In genomic region chr19:23718802-23719201, GRCh38 we compare ENCODE assay signal across 18 cellular contexts. TPM values are rescaled to one million over a fixed set of nuclear protein-coding genes. Genes with fewer than 3 reads are reported as not detected.
DNase-seq lines count a peak whose midpoint lies in the region; ATAC-seq and TF ChIP-seq lines count a peak whose summit lies in the region.
"Had no signal": no experiment of that assay in that cellular context is flagged by ENCODE, and none has a peak within 500 bp of the region (broad histone marks: within the 10 kb centered on the region; RNA-seq: fewer than 3 reads in every experiment).

No MANE protein-coding gene starts in this region.

- H3K36me3 ChIP-seq in mesendoderm (ENCODE audit: control insufficient read depth, insufficient read depth, low read length) = no peaks in the 10 kb centered on the region
- H3K36me3 ChIP-seq: BLaER1 had no signal

- WGBS in mesendoderm (ENCODE audit: extremely low coverage, insufficient coverage, low lambda C conversion rate) = no CpG with 5 or more reads among the region's 12 CpGs

- H3K27me3 Mint-ChIP-seq in stimulated activated naive CD8-positive, alpha-beta T cell treated with anti-CD3 and anti-CD28 coated beads, Interleukin-15, amount 100 ng/mL, for 72 hours = peaks cover 14% of the 10 kb centered on the region
- H3K27me3 Mint-ChIP-seq in WTC11 (ENCODE audit: low read depth) = no peaks in the 10 kb centered on the region
- peaks cover 2% of the 10 kb centered on the region for H3K27me3 Mint-ChIP-seq in activated T-helper 1 cell treated with anti-CD3 and anti-CD28 coated beads, Interleukin-12 subunit alpha, Interleukin-12 subunit beta, Interleukin-2, Interleukin-4 antibody, amounts not matched to agents 30 ng/mL and 10 ng/mL and 1 ng/mL, durations not matched to agents 14 hours and 24 hours and 36 hours (ENCODE audit: insufficient read depth)

- H3K27me3 ChIP-seq in mesendoderm (ENCODE audit: insufficient read depth, low read length, poor library complexity) = no peaks in the 10 kb centered on the region
- H3K27me3 ChIP-seq: BLaER1 had no signal

- H3K27ac ChIP-seq in mesendoderm (ENCODE audit: low read depth, low read length) = peak overlapping the region; percentile 17
- H3K27ac ChIP-seq: 22Rv1, BLaER1, GM23248 had no signal

- H4K5ac ChIP-seq in mesendoderm (ENCODE audit: low read length) = no peak overlapping the region

- H3K4me3 Mint-ChIP-seq in stimulated activated naive CD8-positive, alpha-beta T cell treated with anti-CD3 and anti-CD28 coated beads, Interleukin-15, amount 100 ng/mL, for 72 hours = peak overlapping the region; percentile 5 to 9
- H3K4me3 Mint-ChIP-seq in WTC11 = peak overlapping the region; percentile 77
- H3K4me3 Mint-ChIP-seq in activated T-helper 1 cell treated with anti-CD3 and anti-CD28 coated beads, Interleukin-12 subunit alpha, Interleukin-12 subunit beta, Interleukin-2, Interleukin-4 antibody, amounts not matched to agents 30 ng/mL and 10 ng/mL and 1 ng/mL, durations not matched to agents 14 hours and 24 hours and 36 hours = no peak overlapping the region

- POLR2A ChIA-PET in WTC11 (lab: Charles Lee) = interaction anchor here (0.5 kb wide), 1 partner anchor 148 kb away, joined by 9 read pairs; no protein-coding TSS in a partner anchor

- no peak overlapping the region for H3K18ac ChIP-seq in mesendoderm (ENCODE audit: low read length)

- no peak overlapping the region for H3K56ac ChIP-seq in mesendoderm (ENCODE audit: low read length)

- CTCF ChIA-PET in WTC11 (lab: Charles Lee) = no interaction called here

- peak overlapping the region; percentile 73 for H2BK120ac ChIP-seq in mesendoderm (ENCODE audit: low read depth, low read length)

- H2BK15ac ChIP-seq in mesendoderm (replicated peaks; ENCODE audit: low read depth) = no peak overlapping the region

- H2AK5ac ChIP-seq in mesendoderm (ENCODE audit: low read length) = no peak overlapping the region

- no peak overlapping the region for H3K23ac ChIP-seq in mesendoderm (ENCODE audit: low read length)

- H3K27ac Mint-ChIP-seq in stimulated activated naive CD8-positive, alpha-beta T cell treated with anti-CD3 and anti-CD28 coated beads, Interleukin-15, amount 100 ng/mL, for 72 hours = no peak overlapping the region
- H3K27ac Mint-ChIP-seq in WTC11 = peak overlapping the region; percentile 99
- H3K27ac Mint-ChIP-seq in activated T-helper 1 cell treated with anti-CD3 and anti-CD28 coated beads, Interleukin-12 subunit alpha, Interleukin-12 subunit beta, Interleukin-2, Interleukin-4 antibody, amounts not matched to agents 30 ng/mL and 10 ng/mL and 1 ng/mL, durations not matched to agents 14 hours and 24 hours and 36 hours = no peak overlapping the region

- H3K4me2 ChIP-seq in mesendoderm (ENCODE audit: low read length) = no peak overlapping the region
- H3K4me2 ChIP-seq: BLaER1 had no signal

- no peak overlapping the region for H3K9ac ChIP-seq in mesendoderm (ENCODE audit: low read length)
- H3K9ac ChIP-seq: BLaER1, GM23248 had no signal

- no peak overlapping the region for H3K4ac ChIP-seq in mesendoderm (ENCODE audit: low read depth, low read length)

- H3K4me1 Mint-ChIP-seq in stimulated activated naive CD8-positive, alpha-beta T cell treated with anti-CD3 and anti-CD28 coated beads, Interleukin-15, amount 100 ng/mL, for 72 hours = peaks cover 6% of the 10 kb centered on the region
- peaks cover 37% of the 10 kb centered on the region for H3K4me1 Mint-ChIP-seq in WTC11
- H3K4me1 Mint-ChIP-seq in activated T-helper 1 cell treated with anti-CD3 and anti-CD28 coated beads, Interleukin-12 subunit alpha, Interleukin-12 subunit beta, Interleukin-2, Interleukin-4 antibody, amounts not matched to agents 30 ng/mL and 10 ng/mL and 1 ng/mL, durations not matched to agents 14 hours and 24 hours and 36 hours (ENCODE audit: low read depth) = no peaks in the 10 kb centered on the region

- no peaks in the 10 kb centered on the region for H3K4me1 ChIP-seq in mesendoderm (ENCODE audit: control insufficient read depth, low read depth, low read length)
- H3K4me1 ChIP-seq: BLaER1 had no signal

- no peak overlapping the region for H4K8ac ChIP-seq in mesendoderm (ENCODE audit: low read depth, low read length)

- no peaks in the 10 kb centered on the region for H3K79me2 ChIP-seq in mesendoderm (ENCODE audit: control insufficient read depth, insufficient read depth, low read length)

- no peak for DNase-seq in stimulated activated naive CD8-positive, alpha-beta T cell treated with anti-CD3 and anti-CD28 coated beads, Interleukin-15, amount 100 ng/mL, for 72 hours
- DNase-seq in stimulated activated naive CD8-positive, alpha-beta T cell treated with anti-CD3 and anti-CD28 coated beads, Interleukin-15, Interleukin-2, amounts not matched to agents 100 U/mL and 50 U/mL, for 24 hours = no peak
- peak; percentile 42 for DNase-seq in WTC11 (ENCODE audit: low spot score)
- DNase-seq in mesendoderm = peak; percentile 76
- DNase-seq in activated T-helper 1 cell treated with anti-CD3 and anti-CD28 coated beads, Interleukin-12 subunit alpha, Interleukin-12 subunit beta, Interleukin-2, Interleukin-4 antibody, amounts not matched to agents 30 ng/mL and 10 ng/mL and 1 ng/mL, durations not matched to agents 14 hours and 24 hours and 36 hours (ENCODE audit: low spot score) = no peak
- DNase-seq in mesenteric fat pad (ENCODE audit: low spot score) = no peak
- DNase-seq in activated CD4-positive, CD25-positive, alpha-beta regulatory T cell (lab: John Stamatoyannopoulos, UW) = no peak
- DNase-seq: DMS 273 treated with DMSO at 0.1 percent for 48 hours, GM23248, Kasumi-1, NCI-H1417, NCI-H1930, NCI-H2171 treated with DMSO at 0.1 percent for 48 hours, NCI-H774, SHP77 treated with DMSO at 0.1 percent for 48 hours had no signal

- peaks cover 5 to 16% of the 10 kb centered on the region in 2 donors for H3K9me3 Mint-ChIP-seq in stimulated activated naive CD8-positive, alpha-beta T cell treated with anti-CD3 and anti-CD28 coated beads, Interleukin-15, amount 100 ng/mL, for 72 hours
- no peaks in the 10 kb centered on the region for H3K9me3 Mint-ChIP-seq in WTC11
- H3K9me3 Mint-ChIP-seq in activated T-helper 1 cell treated with anti-CD3 and anti-CD28 coated beads, Interleukin-12 subunit alpha, Interleukin-12 subunit beta, Interleukin-2, Interleukin-4 antibody, amounts not matched to agents 30 ng/mL and 10 ng/mL and 1 ng/mL, durations not matched to agents 14 hours and 24 hours and 36 hours = peaks cover 16% of the 10 kb centered on the region

- no peak overlapping the region for H2BK5ac ChIP-seq in mesendoderm (ENCODE audit: low read length)

- H3K4me3 ChIP-seq in mesendoderm (ENCODE audit: low read length) = no peak overlapping the region
- H3K4me3 ChIP-seq: BLaER1, GM23248 had no signal

- no peaks in the 10 kb centered on the region for H3K36me3 Mint-ChIP-seq in WTC11
- no peaks in the 10 kb centered on the region for H3K36me3 Mint-ChIP-seq in activated T-helper 1 cell treated with anti-CD3 and anti-CD28 coated beads, Interleukin-12 subunit alpha, Interleukin-12 subunit beta, Interleukin-2, Interleukin-4 antibody, amounts not matched to agents 30 ng/mL and 10 ng/mL and 1 ng/mL, durations not matched to agents 14 hours and 24 hours and 36 hours (ENCODE audit: low read depth)

- H3K79me1 ChIP-seq in mesendoderm (ENCODE audit: low read length) = no peaks in the 10 kb centered on the region

- TF ChIP-seq CTCF in WTC11 (IDR thresholded peaks at IDR 0.05) = no peak

- intact Hi-C loops in activated T-helper 1 cell treated with anti-CD3 and anti-CD28 coated beads, Interleukin-12 subunit alpha, Interleukin-12 subunit beta, Interleukin-2, Interleukin-4 antibody, amounts not matched to agents 30 ng/mL and 10 ng/mL and 1 ng/mL, durations not matched to agents 14 hours and 24 hours and 36 hours (cut with micrococcal nuclease) = no loop called here

- no peak for ATAC-seq in stimulated activated naive CD8-positive, alpha-beta T cell treated with anti-CD3 and anti-CD28 coated beads, Interleukin-15, amount 100 ng/mL, for 72 hours
- ATAC-seq in stimulated activated naive CD8-positive, alpha-beta T cell treated with anti-CD3 and anti-CD28 coated beads, Interleukin-15, Interleukin-2, amounts not matched to agents 100 U/mL and 50 U/mL, for 24 hours = no peak
- peak; percentile 70 for ATAC-seq in WTC11
- ATAC-seq in GM21526 (IDR thresholded peaks at IDR 0.05; ENCODE audit: low FRiP score, unreplicated experiment) = no peak

TF ChIP-seq in WTC11, 78 proteins besides CTCF, POLR2A, EP300 and RAD21 (continues in another document):
- no peak for TF ChIP-seq FOXJ3 (CRISPR knock-in tag; IDR thresholded peaks at IDR 0.05; ENCODE audit: borderline replicate concordance)
- no peak for TF ChIP-seq KAT7 (CRISPR knock-in tag; IDR thresholded peaks at IDR 0.05; ENCODE audit: borderline replicate concordance)
- TF ChIP-seq ZNF219 (CRISPR knock-in tag; IDR thresholded peaks at IDR 0.05; ENCODE audit: borderline replicate concordance) = no peak
- TF ChIP-seq PRRX2 (CRISPR knock-in tag; IDR thresholded peaks at IDR 0.05) = no peak
- TF ChIP-seq ZNF263 (CRISPR knock-in tag; IDR thresholded peaks at IDR 0.05; ENCODE audit: low read depth) = no peak
- no peak for TF ChIP-seq FOXP1 (CRISPR knock-in tag; IDR thresholded peaks at IDR 0.05; ENCODE audit: borderline replicate concordance)

RNA-seq across cellular contexts. Expression of gene ZNF675, which starts 31.8 kb away (rescaled TPM):
- 28.9 to 34.3 TPM (median 29.7 TPM) in 3 replicates for total RNA-seq in WTC11 (2021)
- polyA plus RNA-seq in mesendoderm (2013, experiment 1 of 2) = 22.5 TPM
- polyA plus RNA-seq in mesendoderm (2013, experiment 2 of 2) = 23.0 TPM
- total RNA-seq in activated T-helper 1 cell treated with anti-CD3 and anti-CD28 coated beads, Interleukin-12 subunit alpha, Interleukin-12 subunit beta, Interleukin-2, Interleukin-4 antibody, amounts not matched to agents 30 ng/mL and 10 ng/mL and 1 ng/mL, durations not matched to agents 14 hours and 24 hours and 36 hours = 16.7 and 17.0 TPM in 2 replicates
- 5.8 TPM for total RNA-seq in mesenteric fat pad

RNA-seq across cellular contexts. Expression of gene ZNF681, which starts 39.9 kb away (rescaled TPM):
- total RNA-seq in WTC11 (2021) (12.9 to 16.9 TPM (median 14.5 TPM) in 3 replicates), mesenteric fat pad (0.96 TPM)
- 3.9 TPM for polyA plus RNA-seq in mesendoderm (2013, experiment 1 of 2)
- 4.0 TPM for polyA plus RNA-seq in mesendoderm (2013, experiment 2 of 2)
- total RNA-seq in activated T-helper 1 cell treated with anti-CD3 and anti-CD28 coated beads, Interleukin-12 subunit alpha, Interleukin-12 subunit beta, Interleukin-2, Interleukin-4 antibody, amounts not matched to agents 30 ng/mL and 10 ng/mL and 1 ng/mL, durations not matched to agents 14 hours and 24 hours and 36 hours = 3.0 and 3.3 TPM in 2 replicates

Comparison
In these comparisons a context has a peak if more than half of its experiments do, and no peak if none do; other contexts are left out.
1. DNase-seq: peak in WTC11 (single experiment) and mesendoderm (single experiment); none in stimulated activated naive CD8-positive, alpha-beta T cell treated with anti-CD3 and anti-CD28 coated beads, Interleukin-15, amount 100 ng/mL, for 72 hours (0 of 2), stimulated activated naive CD8-positive, alpha-beta T cell treated with anti-CD3 and anti-CD28 coated beads, Interleukin-15, Interleukin-2, amounts not matched to agents 100 U/mL and 50 U/mL, for 24 hours (single experiment), activated T-helper 1 cell treated with anti-CD3 and anti-CD28 coated beads, Interleukin-12 subunit alpha, Interleukin-12 subunit beta, Interleukin-2, Interleukin-4 antibody, amounts not matched to agents 30 ng/mL and 10 ng/mL and 1 ng/mL, durations not matched to agents 14 hours and 24 hours and 36 hours (single experiment), mesenteric fat pad (single experiment) and activated CD4-positive, CD25-positive, alpha-beta regulatory T cell (0 of 4).